22 cellular contexts compared by ENCODE assay signal in genomic region chr2:239496700-239497099, GRCh38.
DNase-seq lines count a peak whose midpoint lies in the region; ATAC-seq and TF ChIP-seq lines count a peak whose summit lies in the region.
"Had no signal": no experiment of that assay in that cellular context is flagged by ENCODE, and none has a peak within 500 bp of the region (broad histone marks: within the 10 kb centered on the region; RNA-seq: fewer than 3 reads in every experiment).

No MANE protein-coding gene starts in this region.

- ATAC-seq in Right ventricle myocardium inferior (no peak), heart right ventricle (no peak)
- peak; percentile 47 for ATAC-seq in activated CD8-positive, alpha-beta T cell treated with anti-CD3 and anti-CD28 coated beads, Interleukin-2, amount 10 ng/mL, durations not matched to agents 7 days and 5 days
- ATAC-seq: natural killer cell treated with Interleukin-12 subunit alpha and Interleukin-12 subunit beta and Interleukin-15 and Interleukin-18, amount 100 ng/mL, for 72 hours had no signal

- peaks cover 0 to 28% (median 0%) of the 10 kb centered on the region in 9 donors for H3K4me1 ChIP-seq in heart right ventricle
- H3K4me1 ChIP-seq: Caco-2, colonic mucosa, prostate gland, SJSA1 had no signal

- intact Hi-C loops in Right ventricle myocardium inferior (cut with DNase I): no loop called here
- intact Hi-C loops in heart right ventricle (cut with DNase I): no loop called here

- CTCF ChIA-PET in activated CD8-positive, alpha-beta T cell treated with anti-CD3 and anti-CD28 coated beads, Interleukin-2, amount 10 ng/mL, durations not matched to agents 7 days and 5 days (lab: Charles Lee): no interaction called here

- no peaks in the 10 kb centered on the region for H3K4me1 Mint-ChIP-seq in activated CD8-positive, alpha-beta T cell treated with anti-CD3 and anti-CD28 coated beads, Interleukin-2, amount 10 ng/mL, durations not matched to agents 7 days and 5 days (ENCODE audit: low read depth)
- H3K4me1 Mint-ChIP-seq in neural crest cell: peaks cover 28% of the 10 kb centered on the region

- peaks cover 0 to 38% (median 0%) of the 10 kb centered on the region in 7 donors for H3K27me3 ChIP-seq in heart right ventricle
- H3K27me3 ChIP-seq: colonic mucosa had no signal

- POLR2A ChIA-PET in activated CD8-positive, alpha-beta T cell treated with anti-CD3 and anti-CD28 coated beads, Interleukin-2, amount 10 ng/mL, durations not matched to agents 7 days and 5 days (lab: Charles Lee): no interaction called here

- no peaks in the 10 kb centered on the region for H3K9me3 ChIP-seq in heart right ventricle
- H3K9me3 ChIP-seq: Caco-2, colonic mucosa, prostate gland, SJSA1 had no signal

- no peaks in the 10 kb centered on the region for H3K36me3 ChIP-seq in heart right ventricle
- H3K36me3 ChIP-seq: colonic mucosa, prostate gland, SJSA1 had no signal

- no peaks in the 10 kb centered on the region for H3K36me3 Mint-ChIP-seq in activated CD8-positive, alpha-beta T cell treated with anti-CD3 and anti-CD28 coated beads, Interleukin-2, amount 10 ng/mL, durations not matched to agents 7 days and 5 days (ENCODE audit: low read depth)
- no peaks in the 10 kb centered on the region for H3K36me3 Mint-ChIP-seq in neural crest cell (ENCODE audit: low read depth)
- H3K36me3 Mint-ChIP-seq: natural killer cell treated with Interleukin-12 subunit alpha and Interleukin-12 subunit beta and Interleukin-15 and Interleukin-18, amount 100 ng/mL, for 72 hours had no signal

- no peaks in the 10 kb centered on the region for H3K9me3 Mint-ChIP-seq in activated CD8-positive, alpha-beta T cell treated with anti-CD3 and anti-CD28 coated beads, Interleukin-2, amount 10 ng/mL, durations not matched to agents 7 days and 5 days (ENCODE audit: insufficient read depth)
- H3K9me3 Mint-ChIP-seq in neural crest cell: no peaks in the 10 kb centered on the region
- H3K9me3 Mint-ChIP-seq: T-helper 2 cell treated with Interferon-gamma antibody and Interleukin-4, amounts not matched to agents 5 μg/mL and 100 μg/mL, for 36 hours had no signal

- no peaks in the 10 kb centered on the region for H3K27me3 Mint-ChIP-seq in activated CD8-positive, alpha-beta T cell treated with anti-CD3 and anti-CD28 coated beads, Interleukin-2, amount 10 ng/mL, durations not matched to agents 7 days and 5 days (ENCODE audit: low read depth)
- H3K27me3 Mint-ChIP-seq in neural crest cell (ENCODE audit: low read depth): peaks cover 75% of the 10 kb centered on the region

- DNase-seq in Right ventricle myocardium inferior (ENCODE audit: missing footprints) (peak; percentile 28), heart right ventricle (no peak), neural crest cell (ENCODE audit: low read depth, low spot score) (no peak), DMS79 (lab: John Stamatoyannopoulos, UW) (no peak), COR-L47 (lab: John Stamatoyannopoulos, UW) (no peak), cortex of kidney (lab: John Stamatoyannopoulos, UW) (no peak)
- DNase-seq in Jurkat, Clone E6-1 (ENCODE audit: low read depth, low spot score): peak; percentile 30
- no peak for DNase-seq in activated CD8-positive, alpha-beta T cell treated with anti-CD3 and anti-CD28 coated beads, Interleukin-2, amount 10 ng/mL, durations not matched to agents 7 days and 5 days
- DNase-seq: activated CD8-positive, alpha-beta memory T cell treated with anti-CD3 and anti-CD28 coated beads, Interleukin-2, amount 50 U/mL, for 4 hours; activated naive CD4-positive, alpha-beta T cell treated with anti-CD3 and anti-CD28 coated beads, Interleukin-2, amount 50 U/mL, for 16 hours; Caco-2; colonic mucosa; foreskin fibroblast; HFFc6; kidney glomerular epithelial cell; NCI-H1694 treated with DMSO at 0.1 percent for 48 hours; NCI-H345; stimulated activated CD8-positive, alpha-beta memory T cell treated with anti-CD3 and anti-CD28 coated beads, Interleukin-4, amount 100 ng/mL, for 48 hours had no signal

- TF ChIP-seq CTCF in heart right ventricle (IDR thresholded peaks at IDR 0.05): no peak
- TF ChIP-seq CTCF in neural crest cell (conservative IDR thresholded peaks at IDR 0.05): no peak

- no peak overlapping the region for H3K27ac ChIP-seq in heart right ventricle
- H3K27ac ChIP-seq: colonic mucosa, prostate gland, SJSA1 had no signal

- 91 to 96% methylated on average over 2 of the region's 2 CpGs for WGBS in heart right ventricle, 2 donors

- H3K4me3 Mint-ChIP-seq in activated CD8-positive, alpha-beta T cell treated with anti-CD3 and anti-CD28 coated beads, Interleukin-2, amount 10 ng/mL, durations not matched to agents 7 days and 5 days: no peak overlapping the region
- H3K4me3 Mint-ChIP-seq in neural crest cell: no peak overlapping the region
- H3K4me3 Mint-ChIP-seq: HFFc6; natural killer cell treated with Interleukin-12 subunit alpha and Interleukin-12 subunit beta and Interleukin-15 and Interleukin-18, amount 100 ng/mL, for 72 hours; T-helper 2 cell treated with Interferon-gamma antibody and Interleukin-4, amounts not matched to agents 5 μg/mL and 100 μg/mL, for 36 hours had no signal

- H3K4me3 ChIP-seq in heart right ventricle: no peak overlapping the region
- H3K4me3 ChIP-seq in Jurkat, Clone E6-1 (ENCODE audit: low read length): no peak overlapping the region
- H3K4me3 ChIP-seq: colonic mucosa, prostate gland, SJSA1 had no signal

- no peak overlapping the region for H3K27ac Mint-ChIP-seq in activated CD8-positive, alpha-beta T cell treated with anti-CD3 and anti-CD28 coated beads, Interleukin-2, amount 10 ng/mL, durations not matched to agents 7 days and 5 days
- H3K27ac Mint-ChIP-seq in neural crest cell (ENCODE audit: unreplicated experiment): peak overlapping the region; percentile 10
- H3K27ac Mint-ChIP-seq: HFFc6; natural killer cell treated with Interleukin-12 subunit alpha and Interleukin-12 subunit beta and Interleukin-15 and Interleukin-18, amount 100 ng/mL, for 72 hours; T-helper 2 cell treated with Interferon-gamma antibody and Interleukin-4, amounts not matched to agents 5 μg/mL and 100 μg/mL, for 36 hours had no signal

Comparison
In these comparisons a context has a peak if more than half of its experiments do, and no peak if none do; other contexts are left out.
1. DNase-seq: peak in Right ventricle myocardium inferior (single experiment) and Jurkat, Clone E6-1 (single experiment); none in heart right ventricle (0 of 2), activated CD8-positive, alpha-beta T cell treated with anti-CD3 and anti-CD28 coated beads, Interleukin-2, amount 10 ng/mL, durations not matched to agents 7 days and 5 days (single experiment), neural crest cell (single experiment), DMS79 (single experiment), COR-L47 (single experiment) and cortex of kidney (single experiment).